In genomic region chr6:73565767-73566485, GRCh38 we compare ENCODE assay signal across 1 cellular context.
TF ChIP-seq lines count a peak whose summit lies in the region.

No MANE protein-coding gene starts in this region.

TF ChIP-seq in SK-N-SH treated with all-trans-retinoic acid at 6 μM for 48 hours, 23 proteins besides CTCF, POLR2A, EP300 and RAD21 (continued from another document):
- no peak for TF ChIP-seq PATZ1 (CRISPR knock-in tag; IDR thresholded peaks at IDR 0.05; ENCODE audit: borderline replicate concordance)
- no peak for TF ChIP-seq CREB5 (CRISPR knock-in tag; IDR thresholded peaks at IDR 0.05; ENCODE audit: low read depth)
- no peak for TF ChIP-seq ZNF70 (CRISPR knock-in tag; IDR thresholded peaks at IDR 0.05)
TF ChIP-seq in SK-N-SH treated with all-trans-retinoic acid at 6 μM for 48 hours: peak in this region for 0.
